8 cellular contexts compared by ENCODE assay signal in the genomic region with DNA sequence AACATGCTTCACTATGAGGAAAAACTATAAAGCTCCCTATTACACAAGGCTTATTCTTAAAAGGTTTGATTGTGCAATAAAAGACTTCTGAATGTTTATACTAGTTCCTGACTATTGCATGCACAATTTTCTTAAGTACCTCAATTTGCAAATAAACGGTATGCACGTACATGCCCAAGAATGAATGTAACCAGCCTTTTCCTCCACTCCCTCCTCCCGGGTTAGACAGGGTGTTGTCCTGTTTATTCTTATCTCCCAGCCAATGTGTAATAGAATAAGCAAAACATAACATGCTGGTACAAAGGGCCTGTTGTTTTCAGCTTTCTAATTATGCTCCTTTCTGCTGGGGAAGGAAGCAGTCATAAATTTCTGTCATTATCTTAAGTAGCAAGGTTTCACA.
DNase-seq lines count a peak whose midpoint lies in the region; ATAC-seq, FAIRE-seq and TF ChIP-seq lines count a peak whose summit lies in the region.

No MANE protein-coding gene starts in this region.

- no peak for TF ChIP-seq CTCF in D721Med (IDR thresholded peaks at IDR 0.05; ENCODE audit: insufficient read depth, missing control alignments)

- ATAC-seq in left ventricle myocardium superior (peak; percentile 38), HG02798 (IDR thresholded peaks at IDR 0.05; ENCODE audit: poor library complexity, unreplicated experiment) (no peak)
- no peak for ATAC-seq in naive thymus-derived CD8-positive, alpha-beta T cell
- no peak for ATAC-seq in activated CD8-positive, alpha-beta T cell treated with anti-CD3 and anti-CD28 coated beads, Interleukin-2, amount 10 ng/mL, durations not matched to agents 7 days and 5 days

- H3K27ac Mint-ChIP-seq in naive thymus-derived CD8-positive, alpha-beta T cell, result no peak overlapping the region
- no peak overlapping the region for H3K27ac Mint-ChIP-seq in activated CD8-positive, alpha-beta T cell treated with anti-CD3 and anti-CD28 coated beads, Interleukin-2, amount 10 ng/mL, durations not matched to agents 7 days and 5 days

- intact Hi-C loops in left ventricle myocardium superior (cut with micrococcal nuclease), result loop anchor here (10.0 kb wide), 1 partner anchor 59 kb away; no protein-coding TSS in a partner anchor

- peaks cover under 1 to 65% (median 41%) of the 10 kb centered on the region in 3 donors for H3K36me3 Mint-ChIP-seq in naive thymus-derived CD8-positive, alpha-beta T cell
- peaks cover 10% of the 10 kb centered on the region for H3K36me3 Mint-ChIP-seq in activated CD8-positive, alpha-beta T cell treated with anti-CD3 and anti-CD28 coated beads, Interleukin-2, amount 10 ng/mL, durations not matched to agents 7 days and 5 days (ENCODE audit: low read depth)

- peaks cover 0 to 17% (median 3%) of the 10 kb centered on the region in 4 donors for H3K4me1 Mint-ChIP-seq in naive thymus-derived CD8-positive, alpha-beta T cell
- peaks cover 19% of the 10 kb centered on the region for H3K4me1 Mint-ChIP-seq in activated CD8-positive, alpha-beta T cell treated with anti-CD3 and anti-CD28 coated beads, Interleukin-2, amount 10 ng/mL, durations not matched to agents 7 days and 5 days (ENCODE audit: low read depth)

- no peaks in the 10 kb centered on the region for H3K27me3 Mint-ChIP-seq in naive thymus-derived CD8-positive, alpha-beta T cell
- H3K27me3 Mint-ChIP-seq in activated CD8-positive, alpha-beta T cell treated with anti-CD3 and anti-CD28 coated beads, Interleukin-2, amount 10 ng/mL, durations not matched to agents 7 days and 5 days (ENCODE audit: low read depth), result no peaks in the 10 kb centered on the region

- in situ Hi-C loops in SK-MEL-5 (cut with HindIII; ENCODE audit: low pct_unique_long_range_greater_than_20kb, low sequenced_read_pairs), result no loop called here

- no peak overlapping the region for H3K4me3 Mint-ChIP-seq in naive thymus-derived CD8-positive, alpha-beta T cell
- H3K4me3 Mint-ChIP-seq in activated CD8-positive, alpha-beta T cell treated with anti-CD3 and anti-CD28 coated beads, Interleukin-2, amount 10 ng/mL, durations not matched to agents 7 days and 5 days, result no peak overlapping the region

- POLR2A ChIA-PET in naive thymus-derived CD8-positive, alpha-beta T cell (lab: Charles Lee), result no interaction called here
- POLR2A ChIA-PET in activated CD8-positive, alpha-beta T cell treated with anti-CD3 and anti-CD28 coated beads, Interleukin-2, amount 10 ng/mL, durations not matched to agents 7 days and 5 days (lab: Charles Lee), result no interaction called here

- peak overlapping the region; percentile 36 for H3K27ac ChIP-seq in temporal lobe (ENCODE audit: low read depth, low read length)

- DNase-seq in HuH-7 (ENCODE audit: low spot score), result peak; percentile 41
- peak; percentile 81 for DNase-seq in SK-MEL-5 (ENCODE audit: low read depth, low spot score)
- DNase-seq in left ventricle myocardium superior, result no peak
- DNase-seq in naive thymus-derived CD8-positive, alpha-beta T cell, result no peak
- no peak for DNase-seq in D721Med (ENCODE audit: insufficient read length, low spot score)
- DNase-seq in activated CD8-positive, alpha-beta T cell treated with anti-CD3 and anti-CD28 coated beads, Interleukin-2, amount 10 ng/mL, durations not matched to agents 7 days and 5 days, result no peak

- CTCF ChIA-PET in activated CD8-positive, alpha-beta T cell treated with anti-CD3 and anti-CD28 coated beads, Interleukin-2, amount 10 ng/mL, durations not matched to agents 7 days and 5 days (lab: Charles Lee), result no interaction called here

- no peaks in the 10 kb centered on the region for H3K9me3 Mint-ChIP-seq in naive thymus-derived CD8-positive, alpha-beta T cell
- H3K9me3 Mint-ChIP-seq in activated CD8-positive, alpha-beta T cell treated with anti-CD3 and anti-CD28 coated beads, Interleukin-2, amount 10 ng/mL, durations not matched to agents 7 days and 5 days (ENCODE audit: insufficient read depth), result no peaks in the 10 kb centered on the region

- no peak for FAIRE-seq in D721Med (lab: Jason Lieb, UNC)

Comparison
In these comparisons a context has a peak if more than half of its experiments do, and no peak if none do; other contexts are left out.
1. DNase-seq: peak in HuH-7 (single experiment) and SK-MEL-5 (single experiment); none in left ventricle myocardium superior (single experiment), naive thymus-derived CD8-positive, alpha-beta T cell (0 of 10), D721Med (single experiment) and activated CD8-positive, alpha-beta T cell treated with anti-CD3 and anti-CD28 coated beads, Interleukin-2, amount 10 ng/mL, durations not matched to agents 7 days and 5 days (single experiment).